In the genomic region with DNA sequence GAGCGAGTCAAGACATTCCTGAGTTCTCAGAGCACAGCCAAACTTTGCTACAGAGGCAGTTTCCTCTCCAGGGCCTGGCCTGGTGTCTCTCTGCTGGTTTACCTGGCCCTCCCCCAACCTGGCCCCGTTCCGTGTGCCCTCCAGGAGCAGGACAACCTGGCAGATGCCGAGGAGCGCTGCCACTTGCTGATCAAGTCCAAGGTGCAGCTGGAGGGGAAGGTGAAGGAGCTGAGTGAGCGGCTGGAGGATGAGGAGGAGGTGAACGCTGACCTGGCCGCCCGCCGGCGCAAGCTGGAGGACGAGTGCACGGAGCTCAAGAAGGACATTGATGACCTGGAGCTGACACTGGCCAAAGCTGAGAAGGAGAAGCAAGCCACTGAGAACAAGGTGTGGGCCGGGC, we compare ENCODE assay signal across 23 cellular contexts. TPM values are rescaled to one million over a fixed set of nuclear protein-coding genes. Genes with fewer than 3 reads are reported as not detected.
"Had no signal": no experiment of that assay in that cellular context is flagged by ENCODE, and none has a peak within 500 bp of the region (broad histone marks: within the 10 kb centered on the region; RNA-seq: fewer than 3 reads in every experiment).

No MANE protein-coding gene starts in this region.

- H3K27me3 Mint-ChIP-seq: naive thymus-derived CD8-positive, alpha-beta T cell; stimulated activated memory B cell treated with anti-CD40 and anti-IgM and Interleukin-4, amounts not matched to agents 10 μg/mL and 1 μg/mL and 100 μg/mL, for 72 hours; stimulated activated naive CD8-positive, alpha-beta T cell treated with anti-CD3 and anti-CD28 coated beads, Interleukin-15, Interleukin-2, amounts not matched to agents 100 ng/mL and 50 ng/mL, for 24 hours had no signal

- H3K9me3 Mint-ChIP-seq: immature natural killer cell; naive thymus-derived CD8-positive, alpha-beta T cell; stimulated activated memory B cell treated with anti-CD40 and anti-IgM and Interleukin-4, amounts not matched to agents 10 μg/mL and 1 μg/mL and 100 μg/mL, for 72 hours; stimulated activated naive CD8-positive, alpha-beta T cell treated with anti-CD3 and anti-CD28 coated beads, Interleukin-15, Interleukin-2, amounts not matched to agents 100 ng/mL and 50 ng/mL, for 24 hours had no signal

- H3K36me3 ChIP-seq: ovary, uterus had no signal

- H3K4me3 ChIP-seq: esophagus muscularis mucosa, gastroesophageal sphincter, mucosa of descending colon, ovary, right lobe of liver, spleen, tibial artery, upper lobe of left lung, uterus had no signal

- H3K9me3 ChIP-seq: esophagus muscularis mucosa, gastroesophageal sphincter, mucosa of descending colon, ovary, right lobe of liver, spleen, tibial artery, upper lobe of left lung, uterus had no signal

- ATAC-seq: gastroesophageal sphincter; mucosa of descending colon; naive thymus-derived CD8-positive, alpha-beta T cell; stimulated activated memory B cell treated with anti-CD40 and anti-IgM and Interleukin-4, amounts not matched to agents 10 μg/mL and 1 μg/mL and 100 μg/mL, for 72 hours had no signal

- H3K27me3 ChIP-seq: esophagus muscularis mucosa, gastroesophageal sphincter, ovary, right lobe of liver, spleen, tibial artery, upper lobe of left lung, uterus had no signal

- DNase-seq: effector memory CD4-positive, alpha-beta T cell; glutamatergic neuron; immature natural killer cell; naive thymus-derived CD8-positive, alpha-beta T cell; nucleus accumbens; ovary; spleen; stimulated activated CD4-positive, alpha-beta T cell treated with anti-CD3 and anti-CD28 coated beads, Interleukin-15, amount 100 ng/mL, for 24 hours; stimulated activated CD4-positive, alpha-beta T cell treated with anti-CD3 and anti-CD28 coated beads, Interleukin-1b, Interleukin-23, amount 100 ng/mL, for 48 hours; stimulated activated CD4-positive, alpha-beta T cell treated with anti-CD3 and anti-CD28 coated beads, Interleukin-4, amount 100 ng/mL, for 24 hours; tibial artery; uterus had no signal

- H3K4me3 Mint-ChIP-seq: immature natural killer cell; naive thymus-derived CD8-positive, alpha-beta T cell; stimulated activated memory B cell treated with anti-CD40 and anti-IgM and Interleukin-4, amounts not matched to agents 10 μg/mL and 1 μg/mL and 100 μg/mL, for 72 hours; stimulated activated naive CD8-positive, alpha-beta T cell treated with anti-CD3 and anti-CD28 coated beads, Interleukin-15, Interleukin-2, amounts not matched to agents 100 ng/mL and 50 ng/mL, for 24 hours had no signal

- H3K27ac Mint-ChIP-seq: stimulated activated memory B cell treated with anti-CD40 and anti-IgM and Interleukin-4, amounts not matched to agents 10 μg/mL and 1 μg/mL and 100 μg/mL, for 72 hours; stimulated activated naive CD8-positive, alpha-beta T cell treated with anti-CD3 and anti-CD28 coated beads, Interleukin-15, Interleukin-2, amounts not matched to agents 100 ng/mL and 50 ng/mL, for 24 hours had no signal

- FAIRE-seq: keratinocyte had no signal

- H3K27ac ChIP-seq: epithelial cell of prostate, esophagus muscularis mucosa, gastroesophageal sphincter, ovary, right lobe of liver, spleen, tibial artery, upper lobe of left lung, uterus had no signal

- H3K4me1 ChIP-seq: spleen, tibial artery, uterus had no signal

RNA-seq across cellular contexts. Expression of gene MYH7B, which starts 39.5 kb away (rescaled TPM):
- total RNA-seq: fibroblast of villous mesenchyme had no signal
- polyA plus RNA-seq: immature natural killer cell, neural cell had no signal
